8 cellular contexts compared by ENCODE assay signal in genomic region chr7:103524042-103524907, GRCh38.
A peak's percentile ranks its signal among the peaks of the same experiment; 100 is the strongest.
DNase-seq lines count a peak whose midpoint lies in the region; ATAC-seq and TF ChIP-seq lines count a peak whose summit lies in the region.

No MANE protein-coding gene starts in this region.

- DNase-seq in Caco-2 (no peak), HuH-7 (ENCODE audit: low spot score) (peak; percentile 39), hepatocyte (ENCODE audit: low spot score) (peak; percentile 28)
- no peak for DNase-seq in activated naive CD4-positive, alpha-beta T cell treated with anti-CD3 and anti-CD28 coated beads, Interleukin-2, amount 50 U/mL, for 16 hours
- no peak for DNase-seq in stimulated activated naive CD4-positive, alpha-beta T cell (lab: John Stamatoyannopoulos, UW)

- H3K4me2 ChIP-seq in SU-DHL-6 (ENCODE audit: low read depth, low read length, poor library complexity, severe bottlenecking) (no peak overlapping the region), hepatocyte (no peak overlapping the region)

- H3K9me2 ChIP-seq in SU-DHL-6 (replicated peaks; ENCODE audit: insufficient read depth, low read length), result no peaks in the 10 kb centered on the region
- no peaks in the 10 kb centered on the region for H3K9me2 ChIP-seq in hepatocyte (replicated peaks; ENCODE audit: insufficient read depth)

- H2AFZ ChIP-seq in SU-DHL-6 (ENCODE audit: low read depth, low read length, severe bottlenecking) (no peak overlapping the region), hepatocyte (no peak overlapping the region)

- H3F3A ChIP-seq in SU-DHL-6 (ENCODE audit: insufficient read depth), result no peaks in the 10 kb centered on the region

- H3K36me3 ChIP-seq in Caco-2 (ENCODE audit: control insufficient read depth, insufficient read depth, low read length) (no peaks in the 10 kb centered on the region), SU-DHL-6 (ENCODE audit: low read length) (no peaks in the 10 kb centered on the region), hepatocyte (replicated peaks; ENCODE audit: insufficient read depth, low read depth) (no peaks in the 10 kb centered on the region)

- no peak overlapping the region for H3K27ac ChIP-seq in SU-DHL-6 (ENCODE audit: low read depth, low read length)
- no peak overlapping the region for H3K27ac ChIP-seq in hepatocyte

- H3K4me1 ChIP-seq in Caco-2 (no peaks in the 10 kb centered on the region), hepatocyte (ENCODE audit: insufficient read depth) (no peaks in the 10 kb centered on the region)

- peaks cover 3% of the 10 kb centered on the region for H3K9me3 Mint-ChIP-seq in Caco-2 (ENCODE audit: unreplicated experiment)

- no peak for ATAC-seq in HG02610 (IDR thresholded peaks at IDR 0.05; ENCODE audit: unreplicated experiment)
- no peak for ATAC-seq in HG02852 (IDR thresholded peaks at IDR 0.05; ENCODE audit: unreplicated experiment)

- no peaks in the 10 kb centered on the region for H3K79me2 ChIP-seq in SU-DHL-6 (ENCODE audit: insufficient read depth, low read length)
- H3K79me2 ChIP-seq in hepatocyte, result no peaks in the 10 kb centered on the region

- peak overlapping the region; percentile 23 for H3K27ac Mint-ChIP-seq in Caco-2 (ENCODE audit: unreplicated experiment)

- CTCF ChIA-PET in Caco-2 (lab: Charles Lee), result no interaction called here

- H3K4me3 Mint-ChIP-seq in Caco-2 (ENCODE audit: unreplicated experiment), result no peak overlapping the region

- H3K27me3 ChIP-seq in Caco-2 (replicated peaks; ENCODE audit: control insufficient read depth, insufficient read depth, low read length), result no peaks in the 10 kb centered on the region
- H3K27me3 ChIP-seq in SU-DHL-6 (ENCODE audit: low read length), result no peaks in the 10 kb centered on the region
- H3K27me3 ChIP-seq in hepatocyte, result no peaks in the 10 kb centered on the region

- H4K20me1 ChIP-seq in SU-DHL-6 (ENCODE audit: low read depth, low read length), result no peaks in the 10 kb centered on the region
- H4K20me1 ChIP-seq in hepatocyte (ENCODE audit: insufficient read depth, poor library complexity, severe bottlenecking), result no peaks in the 10 kb centered on the region

- no peaks in the 10 kb centered on the region for H3K27me3 Mint-ChIP-seq in Caco-2 (ENCODE audit: insufficient read depth, unreplicated experiment)

- H3K9me3 ChIP-seq in Caco-2 (no peaks in the 10 kb centered on the region), SU-DHL-6 (ENCODE audit: insufficient read depth, low read length) (no peaks in the 10 kb centered on the region), hepatocyte (ENCODE audit: low read depth) (no peaks in the 10 kb centered on the region)

- peak; percentile 42 to 44 for TF ChIP-seq CTCF in Caco-2 (IDR thresholded peaks at IDR 0.05; ENCODE audit: insufficient read depth in 1 of 2, low read depth in 1 of 2, low read length in 1 of 2, severe bottlenecking in 1 of 2, unreplicated experiment in 1 of 2)
- TF ChIP-seq CTCF in SU-DHL-6 (IDR thresholded peaks at IDR 0.05; ENCODE audit: insufficient read depth, low read length, poor library complexity, severe bottlenecking), result peak; percentile 31
- peak; percentile 52 for TF ChIP-seq CTCF in hepatocyte (IDR thresholded peaks at IDR 0.05; ENCODE audit: poor library complexity)

- 46% methylated on average over 9 of the region's 9 CpGs for WGBS in hepatocyte (ENCODE audit: low lambda C conversion rate, missing lambda C conversion rate)

- H3K4me1 Mint-ChIP-seq in Caco-2 (ENCODE audit: low read depth, unreplicated experiment), result peaks cover 12% of the 10 kb centered on the region

- intact Hi-C loops in Caco-2 (cut with micrococcal nuclease; ENCODE audit: unreplicated experiment), result loop anchor here (1.0 to 5.0 kb wide), 7 partner anchors 45 to 1394 kb away; no protein-coding TSS in a partner anchor

- no peaks in the 10 kb centered on the region for H3K36me3 Mint-ChIP-seq in Caco-2 (ENCODE audit: insufficient read depth, unreplicated experiment)

- no TSS peak for BruUV-seq in Caco-2 (replicated peaks; lab: Mats Ljungman, UMichigan)

- POLR2A ChIA-PET in Caco-2 (lab: Charles Lee), result no interaction called here

- H3K9ac ChIP-seq in SU-DHL-6 (ENCODE audit: low read length), result no peak overlapping the region

- no peak overlapping the region for H3K4me3 ChIP-seq in Caco-2 (ENCODE audit: low read depth, low read length)
- H3K4me3 ChIP-seq in SU-DHL-6 (ENCODE audit: insufficient read depth, low read length, poor library complexity, severe bottlenecking), result no peak overlapping the region
- no peak overlapping the region for H3K4me3 ChIP-seq in hepatocyte

Comparison
In these comparisons a context has a peak if more than half of its experiments do, and no peak if none do; other contexts are left out.
1. DNase-seq: peak in HuH-7 (single experiment) and hepatocyte (single experiment); none in Caco-2 (0 of 2), activated naive CD4-positive, alpha-beta T cell treated with anti-CD3 and anti-CD28 coated beads, Interleukin-2, amount 50 U/mL, for 16 hours (single experiment) and stimulated activated naive CD4-positive, alpha-beta T cell (0 of 6).
2. Peak in every context shown above with its lines, with median percentiles within 50 percentile points of each other: CTCF ChIP-seq.